20 cellular contexts compared by ENCODE assay signal in the genomic region with DNA sequence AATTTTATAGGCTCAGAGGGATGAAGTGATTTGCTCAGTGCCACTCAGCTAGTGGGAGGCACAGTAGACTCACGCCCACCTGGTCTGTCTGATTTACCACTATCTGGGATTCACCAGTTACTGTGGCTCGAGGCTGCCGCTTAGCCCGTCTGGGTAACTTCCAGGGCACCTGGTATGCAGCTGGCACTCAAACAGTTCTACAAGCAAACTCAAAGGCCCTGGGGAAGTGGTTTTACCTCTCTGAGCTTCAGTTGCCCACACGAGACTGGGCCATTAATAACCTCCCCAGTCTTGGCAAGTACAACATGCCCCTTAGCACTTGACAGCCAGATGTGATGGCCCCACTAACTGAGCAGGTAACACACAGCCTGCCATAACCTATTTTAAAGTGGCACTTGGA. TPM values are rescaled to one million over a fixed set of nuclear protein-coding genes. Genes with fewer than 3 reads are reported as not detected.
DNase-seq lines count a peak whose midpoint lies in the region; ATAC-seq, FAIRE-seq and TF ChIP-seq lines count a peak whose summit lies in the region.
"Had no signal": no experiment of that assay in that cellular context is flagged by ENCODE, and none has a peak within 500 bp of the region (broad histone marks: within the 10 kb centered on the region; RNA-seq: fewer than 3 reads in every experiment).

No MANE protein-coding gene starts in this region.

- H3K4me1 ChIP-seq in pancreas: peaks cover 0 to 15% (median 4%) of the 10 kb centered on the region in 3 donors

- peaks cover 75% of the 10 kb centered on the region for H3K4me1 Mint-ChIP-seq in brain

- H3K27me3 ChIP-seq in pancreas: no peaks in the 10 kb centered on the region

- peak overlapping the region in 3 of 4 donors; percentile 33 to 60 (median 38) for H3K27ac ChIP-seq in pancreas
- H3K27ac ChIP-seq: cardiac muscle cell had no signal

- DNase-seq in DMS79 treated with DMSO at 0.1 percent for 48 hours (lab: John Stamatoyannopoulos, UW) (peak; percentile 52), pancreas (peak in 2 of 6 donors; percentile 16 to 26), DMS53 (lab: John Stamatoyannopoulos, UW) (no peak)
- DNase-seq in Jurkat, Clone E6-1 (ENCODE audit: low read depth, low spot score): peak; percentile 71
- DNase-seq in activated CD8-positive, alpha-beta memory T cell treated with anti-CD3 and anti-CD28 coated beads, Interleukin-2, amount 50 U/mL, for 48 hours: no peak
- DNase-seq: activated CD4-positive, CD25-positive, alpha-beta regulatory T cell; activated naive CD8-positive, alpha-beta T cell treated with anti-CD3 and anti-CD28 coated beads, Interleukin-2, amount 10 ng/mL, durations not matched to agents 7 days and 5 days; AML-193; hippocampal formation; kidney; mesendoderm; NCI-H446; occipital lobe; Right ventricle myocardium superior; stimulated activated CD4-positive, alpha-beta T cell treated with anti-CD3 and anti-CD28 coated beads, Interleukin-4, amount 100 ng/mL, for 4 hours; T-helper 1 cell had no signal

- H3K36me3 ChIP-seq in pancreas: no peaks in the 10 kb centered on the region
- H3K36me3 ChIP-seq: cardiac muscle cell had no signal

- no peak for FAIRE-seq in pancreas (lab: Jason Lieb, UNC)
- FAIRE-seq: kidney had no signal

- ATAC-seq in pancreas (peak in 1 of 4 donors; percentile 16), HG03045 (IDR thresholded peaks at IDR 0.05; ENCODE audit: unreplicated experiment) (no peak)
- ATAC-seq: GM23338 had no signal

- H3K9me3 ChIP-seq in pancreas: no peaks in the 10 kb centered on the region

- H3K36me3 Mint-ChIP-seq in brain: no peaks in the 10 kb centered on the region
- H3K36me3 Mint-ChIP-seq: activated naive CD8-positive, alpha-beta T cell treated with anti-CD3 and anti-CD28 coated beads, Interleukin-2, amount 10 ng/mL, durations not matched to agents 7 days and 5 days had no signal

- peaks cover 30% of the 10 kb centered on the region for H3K27me3 Mint-ChIP-seq in brain

- H3K4me3 ChIP-seq in Jurkat, Clone E6-1 (ENCODE audit: low read length): no peak overlapping the region
- H3K4me3 ChIP-seq in pancreas: peak overlapping the region in 1 of 4 donors; percentile 88
- H3K4me3 ChIP-seq: cardiac muscle cell, GM23338 had no signal

- intact Hi-C loops in pancreas (cut with DNase I): no loop called here

- 36 to 37% methylated on average over 5 of the region's 5 CpGs for WGBS in pancreas, 2 donors

- no peaks in the 10 kb centered on the region for H3K9me3 Mint-ChIP-seq in brain
- H3K9me3 Mint-ChIP-seq: activated naive CD8-positive, alpha-beta T cell treated with anti-CD3 and anti-CD28 coated beads, Interleukin-2, amount 10 ng/mL, durations not matched to agents 7 days and 5 days; GM23338 had no signal

- TF ChIP-seq CTCF in brain (conservative IDR thresholded peaks at IDR 0.05) (no peak), pancreas (IDR thresholded peaks at IDR 0.05) (no peak)

- peak overlapping the region; percentile 86 to 92 (median 89) for H3K4me3 Mint-ChIP-seq in brain
- H3K4me3 Mint-ChIP-seq: activated naive CD8-positive, alpha-beta T cell treated with anti-CD3 and anti-CD28 coated beads, Interleukin-2, amount 10 ng/mL, durations not matched to agents 7 days and 5 days; GM23338 had no signal

- H3K27ac Mint-ChIP-seq in brain: peak overlapping the region in 1 of 5 experiments; percentile 41
- H3K27ac Mint-ChIP-seq: activated naive CD8-positive, alpha-beta T cell treated with anti-CD3 and anti-CD28 coated beads, Interleukin-2, amount 10 ng/mL, durations not matched to agents 7 days and 5 days; GM23338 had no signal

RNA-seq across cellular contexts. Expression of a gene that starts 2.6 kb away (rescaled TPM):
- 6.8 TPM for polyA plus RNA-seq in Jurkat, Clone E6-1 (2012; ENCODE audit: insufficient read depth, insufficient read length)
- polyA plus RNA-seq in brain (ENCODE audit: insufficient read depth, low read depth, low replicate concordance) (18.9 TPM), pancreas (10 to 100 TPM; 33.4 to 92.9 TPM)
- total RNA-seq in pancreas: 10 to 100 TPM; 24.3 to 72.7 (median 31.8) TPM

RNA-seq across cellular contexts. Expression of a gene that starts 38.9 kb away (rescaled TPM):
- polyA plus RNA-seq in Jurkat, Clone E6-1 (2012; ENCODE audit: insufficient read depth, insufficient read length): 22.8 TPM
- polyA plus RNA-seq in brain (ENCODE audit: insufficient read depth, low read depth, low replicate concordance) (53.2 TPM), pancreas (10 to 100 TPM; 22.7 to 25.9 TPM)
- total RNA-seq in pancreas: 10 to 100 TPM in 5 of 6 donors, 1 to 10 TPM in 1; 9.3 to 87.7 (median 18.2) TPM

Comparison
In these comparisons a context has a peak if more than half of its experiments do, and no peak if none do; other contexts are left out.
1. DNase-seq: peak in DMS79 treated with DMSO at 0.1 percent for 48 hours (single experiment) and Jurkat, Clone E6-1 (single experiment); none in DMS53 (single experiment) and activated CD8-positive, alpha-beta memory T cell treated with anti-CD3 and anti-CD28 coated beads, Interleukin-2, amount 50 U/mL, for 48 hours (single experiment).